ENCODE assay signal across 1 cellular context in genomic region chr2:15580451-15580850, GRCh38.
TF ChIP-seq lines count a peak whose summit lies in the region.

No MANE protein-coding gene starts in this region.

TF ChIP-seq in endothelial cell of umbilical vein, 7 proteins besides CTCF, POLR2A, EP300 and RAD21 (continued from another document):
- no peak for TF ChIP-seq GATA2 (IDR thresholded peaks at IDR 0.05; ENCODE audit: insufficient read depth, insufficient read length, low read depth, low read length)
- TF ChIP-seq, protein P1, sequence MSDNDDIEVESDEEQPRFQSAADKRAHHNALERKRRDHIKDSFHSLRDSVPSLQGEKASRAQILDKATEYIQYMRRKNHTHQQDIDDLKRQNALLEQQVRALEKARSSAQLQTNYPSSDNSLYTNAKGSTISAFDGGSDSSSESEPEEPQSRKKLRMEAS (IDR thresholded peaks at IDR 0.05; ENCODE audit: insufficient read depth, insufficient read length): no peak
